9 cellular contexts compared by ENCODE assay signal in genomic region chr3:66439666-66440344, GRCh38.
DNase-seq lines count a peak whose midpoint lies in the region; ATAC-seq, FAIRE-seq and TF ChIP-seq lines count a peak whose summit lies in the region.
"Had no signal": no experiment of that assay in that cellular context is flagged by ENCODE, and none has a peak within 500 bp of the region (broad histone marks: within the 10 kb centered on the region; RNA-seq: fewer than 3 reads in every experiment).

No MANE protein-coding gene starts in this region.

- peaks cover 94% of the 10 kb centered on the region for H3K4me1 ChIP-seq in muscle layer of colon (ENCODE audit: insufficient read depth, low read length)

- H3K4me3 ChIP-seq in muscle layer of colon (ENCODE audit: low read depth in 1 of 2, low read length in 2 of 2): no peak overlapping the region
- H3K4me3 ChIP-seq: cardiac muscle cell had no signal

- H3K9me3 ChIP-seq in muscle layer of colon (ENCODE audit: low read length): no peaks in the 10 kb centered on the region

- FAIRE-seq in D721Med (lab: Jason Lieb, UNC): no peak

- no peak for TF ChIP-seq CTCF in D721Med (IDR thresholded peaks at IDR 0.05; ENCODE audit: insufficient read depth, missing control alignments)

- H3K27ac ChIP-seq in muscle layer of colon (ENCODE audit: low read depth, low read length): peak overlapping the region; percentile 2
- H3K27ac ChIP-seq: cardiac muscle cell had no signal

- H3K36me3 ChIP-seq in muscle layer of colon (ENCODE audit: insufficient read depth, low read length): peaks cover 11% of the 10 kb centered on the region
- H3K36me3 ChIP-seq: cardiac muscle cell had no signal

- DNase-seq in OCI-M1 (lab: John Stamatoyannopoulos, UW) (peak; percentile 76), D721Med (ENCODE audit: insufficient read length, low spot score) (no peak), SHP77 (lab: John Stamatoyannopoulos, UW) (no peak)
- no peak for DNase-seq in stimulated activated naive CD8-positive, alpha-beta T cell treated with anti-CD3 and anti-CD28 coated beads, Interleukin-15, Interleukin-2, amounts not matched to agents 100 U/mL and 50 U/mL, for 24 hours
- DNase-seq in stimulated activated naive CD4-positive, alpha-beta T cell treated with Interleukin-2 at 50 U/mL for 16 hours (lab: John Stamatoyannopoulos, UW): no peak

- ATAC-seq in GM18499 (IDR thresholded peaks at IDR 0.05; ENCODE audit: insufficient read depth, unreplicated experiment): peak; percentile 65
- ATAC-seq in HG02981 (IDR thresholded peaks at IDR 0.05; ENCODE audit: unreplicated experiment): peak; percentile 52
- ATAC-seq in stimulated activated naive CD8-positive, alpha-beta T cell treated with anti-CD3 and anti-CD28 coated beads, Interleukin-15, Interleukin-2, amounts not matched to agents 100 U/mL and 50 U/mL, for 24 hours: no peak

- no peaks in the 10 kb centered on the region for H3K27me3 ChIP-seq in muscle layer of colon (ENCODE audit: control insufficient read depth in 1 of 2, insufficient read depth in 2 of 2, low read length in 2 of 2)
- H3K27me3 ChIP-seq: cardiac muscle cell had no signal

- no peak overlapping the region for H3K9ac ChIP-seq in muscle layer of colon (ENCODE audit: low read length)
